8 cellular contexts compared by ENCODE assay signal in genomic region chr7:76461463-76462101, GRCh38. TPM values are rescaled to one million over a fixed set of nuclear protein-coding genes. Genes with fewer than 3 reads are reported as not detected.
A peak's percentile ranks its signal among the peaks of the same experiment; 100 is the strongest.
DNase-seq lines count a peak whose midpoint lies in the region; ATAC-seq and TF ChIP-seq lines count a peak whose summit lies in the region.
"Not testable (repeated sequence)": the region's sequence is repeated elsewhere in the genome, so short reads cannot be mapped to it uniquely, and the experiment has no call there.

Gene DTX2, plus strand, starts transcription at chr7:76461709. Its CDS starts 18,801 bp downstream, at chr7:76480510.

- not testable (repeated sequence) for H2AFZ ChIP-seq in Loucy (ENCODE audit: low read length)

- H3K4me3 ChIP-seq in Loucy (ENCODE audit: low read length, poor library complexity, severe bottlenecking) = peak within 1 kb of the TSS; percentile 62
- H3K4me3 ChIP-seq in colonic mucosa = peak within 1 kb of the TSS; percentile 38
- peak within 1 kb of the TSS; percentile 53 for H3K4me3 ChIP-seq in kidney epithelial cell (ENCODE audit: low read depth, low read length)
- peak within 1 kb of the TSS; percentile 68 for H3K4me3 ChIP-seq in skeletal muscle satellite cell (ENCODE audit: low read length)

- intact Hi-C loops in colonic mucosa (cut with DNase I) = not testable (repeated sequence)

- H3K27ac ChIP-seq in colonic mucosa = not testable (repeated sequence)

- not testable (repeated sequence) for H3K9ac ChIP-seq in Loucy (ENCODE audit: low read depth, low read length, poor library complexity, severe bottlenecking)
- H3K9ac ChIP-seq in colonic mucosa (ENCODE audit: low read depth in 2 of 2, low read length in 2 of 2) (peak within 1 kb of the TSS in 1 of 2 donors; percentile 43), skeletal muscle satellite cell (ENCODE audit: low read depth, low read length) (peak within 1 kb of the TSS; percentile 54)

- not testable (repeated sequence) for H3K79me2 ChIP-seq in Loucy (ENCODE audit: insufficient read depth, low read length)

- TF ChIP-seq CTCF in Loucy (conservative IDR thresholded peaks at IDR 0.05; ENCODE audit: low read length); colonic mucosa (IDR thresholded peaks at IDR 0.05); kidney epithelial cell (IDR thresholded peaks at IDR 0.05; ENCODE audit: insufficient read depth, low read length, poor library complexity, severe bottlenecking): not testable (repeated sequence)

- not testable (repeated sequence) for H3K36me3 ChIP-seq in Loucy (ENCODE audit: insufficient read depth, low read length); colonic mucosa; kidney epithelial cell (ENCODE audit: control insufficient read depth, insufficient read depth, low read length); skeletal muscle satellite cell (ENCODE audit: insufficient read depth, low read length)

- not testable (repeated sequence) for DNase-seq in A172 (ENCODE audit: low spot score); colonic mucosa; kidney epithelial cell (ENCODE audit: low read depth)
- peak; percentile 89 for DNase-seq in activated CD8-positive, alpha-beta memory T cell treated with anti-CD3 and anti-CD28 coated beads for 24 hours

- ATAC-seq in GM19025 (IDR thresholded peaks at IDR 0.05; ENCODE audit: low read depth, unreplicated experiment) (peak; percentile 98), HG02870 (IDR thresholded peaks at IDR 0.05; ENCODE audit: unreplicated experiment) (peak; percentile 96)

- H3K4me1 ChIP-seq in Loucy (ENCODE audit: insufficient read depth, low read length, poor library complexity, severe bottlenecking); colonic mucosa; skeletal muscle satellite cell (ENCODE audit: control insufficient read depth, insufficient read depth, low read length): not testable (repeated sequence)

- H3K9me3 ChIP-seq in Loucy (ENCODE audit: insufficient read depth, low read depth, low read length); colonic mucosa; skeletal muscle satellite cell (replicated peaks; ENCODE audit: low read length): not testable (repeated sequence)

- H3F3A ChIP-seq in Loucy (ENCODE audit: low read depth) = not testable (repeated sequence)

- H3K4me2 ChIP-seq in Loucy (ENCODE audit: low read depth, low read length, poor library complexity, severe bottlenecking); skeletal muscle satellite cell (ENCODE audit: low read length): not testable (repeated sequence)

- H3K9me2 ChIP-seq in Loucy (replicated peaks; ENCODE audit: low read depth, low read length) = not testable (repeated sequence)

- H3K27me3 ChIP-seq in Loucy (ENCODE audit: insufficient read depth, low read length, poor library complexity, severe bottlenecking); colonic mucosa; kidney epithelial cell (ENCODE audit: control insufficient read depth, insufficient read depth, low read length); skeletal muscle satellite cell (ENCODE audit: control insufficient read depth, insufficient read depth, low read length): not testable (repeated sequence)

- H4K20me1 ChIP-seq in Loucy (ENCODE audit: insufficient read depth, low read length, poor library complexity, severe bottlenecking) = not testable (repeated sequence)

RNA-seq across cellular contexts. Expression of gene DTX2, which starts in this region (rescaled TPM):
- 18.0 and 36.7 TPM in 2 replicates for total RNA-seq in A172 (2014; rRNA removed; shearing (Covaris generic))
- total RNA-seq in colonic mucosa (10 to 100 TPM; 61.7 to 91.1 TPM), kidney epithelial cell (17.9 and 26.6 TPM in 2 replicates)
- 6.1 and 8.1 TPM in 2 replicates for total RNA-seq in skeletal muscle satellite cell (2012; rRNA removed)
